ENCODE assay signal across 9 cellular contexts in the genomic region with DNA sequence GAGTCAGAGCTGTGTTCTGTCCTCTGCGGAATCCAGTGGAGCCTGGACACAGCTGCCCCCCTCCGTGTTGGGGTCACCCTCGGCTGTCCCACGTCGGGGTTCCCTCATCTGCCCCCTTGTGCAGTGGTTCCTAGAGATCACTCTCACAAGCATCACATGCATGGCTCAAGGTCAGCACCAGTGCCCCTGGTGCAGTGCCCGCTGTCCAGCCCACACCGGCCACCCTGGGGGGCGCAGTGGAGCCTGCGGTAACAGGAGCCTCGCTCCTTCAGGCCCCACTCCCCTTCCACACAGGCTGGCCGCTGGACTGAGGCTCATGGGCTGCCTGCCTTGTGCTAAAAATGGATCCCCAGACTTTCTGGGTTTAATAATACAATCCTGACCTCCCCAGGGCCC. TPM values are rescaled to one million over a fixed set of nuclear protein-coding genes. Genes with fewer than 3 reads are reported as not detected.
"Had no signal": no experiment of that assay in that cellular context is flagged by ENCODE, and none has a peak within 500 bp of the region (broad histone marks: within the 10 kb centered on the region; RNA-seq: fewer than 3 reads in every experiment).

No MANE protein-coding gene starts in this region.

- FAIRE-seq: H1, H54, HTR-8/SVneo, K562 had no signal

- H3K4me3 Mint-ChIP-seq: GM23338, H9 had no signal

- H3K4me1 Mint-ChIP-seq: GM23338 had no signal

- ATAC-seq: GM23338, K562 had no signal

- DNase-seq: H9, HCEC 1CT, IMR-90 had no signal

- H3K4me3 ChIP-seq: GM23338, K562 had no signal

- H3K27ac Mint-ChIP-seq: GM23338, H9 had no signal

RNA-seq across cellular contexts. Expression of a gene that starts 8.8 kb away (rescaled TPM):
- total RNA-seq: GM23338, H1, H9, HT-29, IMR-90 had no signal
- polyA plus RNA-seq: GM23338, H1, IMR-90 had no signal
